In genomic region chr6:131948692-131949614, GRCh38 we compare ENCODE assay signal across 12 cellular contexts.
DNase-seq lines count a peak whose midpoint lies in the region; ATAC-seq and TF ChIP-seq lines count a peak whose summit lies in the region.
"Had no signal": no experiment of that assay in that cellular context is flagged by ENCODE, and none has a peak within 500 bp of the region (broad histone marks: within the 10 kb centered on the region; RNA-seq: fewer than 3 reads in every experiment).

No MANE protein-coding gene starts in this region.

- no peak for ATAC-seq in HG02981 (IDR thresholded peaks at IDR 0.05; ENCODE audit: unreplicated experiment)
- ATAC-seq: GM12878 had no signal

- DNase-seq in GM03348 (ENCODE audit: low spot score), result peak; percentile 28
- peak; percentile 89 for DNase-seq in amniotic stem cell (lab: John Stamatoyannopoulos, UW)
- peak; percentile 21 for DNase-seq in retinal pigment epithelial cell (ENCODE audit: low read depth)
- no peak for DNase-seq in HPDE6-E6E7 (ENCODE audit: extremely low spot score)
- DNase-seq in NCI-H146 (lab: John Stamatoyannopoulos, UW), result no peak
- DNase-seq in NCI-H82 (lab: John Stamatoyannopoulos, UW), result no peak
- DNase-seq: activated CD4-positive, alpha-beta memory T cell treated with anti-CD3 and anti-CD28 coated beads, Interleukin-2, amount 10 ng/mL, durations not matched to agents 7 days and 5 days; Kasumi-1; retina had no signal

- no peak for TF ChIP-seq CTCF in retinal pigment epithelial cell (conservative IDR thresholded peaks at IDR 0.05; ENCODE audit: low read depth, low read length)

- H3K4me3 ChIP-seq in iPS-11a (ENCODE audit: low read depth, low read length) (peak overlapping the region; percentile 90), retinal pigment epithelial cell (ENCODE audit: low read length) (peak overlapping the region; percentile 79)
- H3K4me3 ChIP-seq: GM12878 had no signal

Comparison
In these comparisons a context has a peak if more than half of its experiments do, and no peak if none do; other contexts are left out.
1. DNase-seq: peak in GM03348 (single experiment), amniotic stem cell (single experiment) and retinal pigment epithelial cell (single experiment); none in HPDE6-E6E7 (single experiment), NCI-H146 (single experiment) and NCI-H82 (single experiment).